1 cellular context compared by ENCODE assay signal in genomic region chr14:24734917-24735500, GRCh38.
TF ChIP-seq lines count a peak whose summit lies in the region.

No MANE protein-coding gene starts in this region.

TF ChIP-seq in H1, 55 proteins besides CTCF, POLR2A, EP300 and RAD21:
- TF ChIP-seq YY1 (IDR thresholded peaks at IDR 0.05; ENCODE audit: low read depth, low read length) (peak; percentile 46; the same call in 1 of the 2 replicates), CREB1 (IDR thresholded peaks at IDR 0.05) (no peak)
